In the genomic region with DNA sequence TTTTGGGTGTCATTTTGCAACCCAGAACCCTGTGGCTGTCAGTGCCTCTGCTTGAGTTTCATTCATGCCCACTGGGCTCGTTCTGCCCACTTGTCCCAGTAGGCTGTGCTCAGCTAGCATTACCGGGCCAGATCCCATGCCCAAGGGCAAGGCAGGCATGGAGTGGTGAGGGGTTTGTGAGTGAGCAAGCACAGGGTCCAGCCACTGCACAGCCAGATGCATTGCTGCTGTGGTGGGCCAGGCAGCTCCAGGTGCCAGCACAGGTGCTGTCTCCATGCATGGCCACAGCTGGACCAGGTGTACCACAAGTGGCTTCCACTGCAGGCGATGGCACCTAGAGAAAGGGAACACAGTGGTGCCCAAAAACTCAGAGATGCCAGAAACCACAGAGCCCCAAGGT, we compare ENCODE assay signal across 7 cellular contexts.
"Had no signal": no experiment of that assay in that cellular context is flagged by ENCODE, and none has a peak within 500 bp of the region (broad histone marks: within the 10 kb centered on the region; RNA-seq: fewer than 3 reads in every experiment).

No MANE protein-coding gene starts in this region.

- H3K27ac Mint-ChIP-seq: IgD-negative memory B cell had no signal

- ATAC-seq: HepG2, K562 had no signal

- H3K4me3 ChIP-seq: K562 had no signal

- DNase-seq: IMR-90, KBM-7, KG1 had no signal

- H3K4me3 Mint-ChIP-seq: IgD-negative memory B cell had no signal

- H3K4me1 Mint-ChIP-seq: IgD-negative memory B cell had no signal

- H3K27me3 Mint-ChIP-seq: IgD-negative memory B cell had no signal

- H3K27ac ChIP-seq: HL-60 had no signal
